In genomic region chr9:98192503-98193335, GRCh38 we compare ENCODE assay signal across 2 cellular contexts.
TF ChIP-seq lines count a peak whose summit lies in the region.

A gene with protein sequence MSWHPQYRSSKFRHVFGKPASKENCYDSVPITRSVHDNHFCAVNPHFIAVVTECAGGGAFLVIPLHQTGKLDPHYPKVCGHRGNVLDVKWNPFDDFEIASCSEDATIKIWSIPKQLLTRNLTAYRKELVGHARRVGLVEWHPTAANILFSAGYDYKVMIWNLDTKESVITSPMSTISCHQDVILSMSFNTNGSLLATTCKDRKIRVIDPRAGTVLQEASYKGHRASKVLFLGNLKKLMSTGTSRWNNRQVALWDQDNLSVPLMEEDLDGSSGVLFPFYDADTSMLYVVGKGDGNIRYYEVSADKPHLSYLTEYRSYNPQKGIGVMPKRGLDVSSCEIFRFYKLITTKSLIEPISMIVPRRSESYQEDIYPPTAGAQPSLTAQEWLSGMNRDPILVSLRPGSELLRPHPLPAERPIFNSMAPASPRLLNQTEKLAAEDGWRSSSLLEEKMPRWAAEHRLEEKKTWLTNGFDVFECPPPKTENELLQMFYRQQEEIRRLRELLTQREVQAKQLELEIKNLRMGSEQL (minus strand): TSS chr9:98192637. CDS start chr9:98157660, 34,977 bp downstream.

TF ChIP-seq in HEK293, 187 proteins besides CTCF, POLR2A, EP300 and RAD21 (continued from another document and continues in another):
- TF ChIP-seq, protein P1, sequence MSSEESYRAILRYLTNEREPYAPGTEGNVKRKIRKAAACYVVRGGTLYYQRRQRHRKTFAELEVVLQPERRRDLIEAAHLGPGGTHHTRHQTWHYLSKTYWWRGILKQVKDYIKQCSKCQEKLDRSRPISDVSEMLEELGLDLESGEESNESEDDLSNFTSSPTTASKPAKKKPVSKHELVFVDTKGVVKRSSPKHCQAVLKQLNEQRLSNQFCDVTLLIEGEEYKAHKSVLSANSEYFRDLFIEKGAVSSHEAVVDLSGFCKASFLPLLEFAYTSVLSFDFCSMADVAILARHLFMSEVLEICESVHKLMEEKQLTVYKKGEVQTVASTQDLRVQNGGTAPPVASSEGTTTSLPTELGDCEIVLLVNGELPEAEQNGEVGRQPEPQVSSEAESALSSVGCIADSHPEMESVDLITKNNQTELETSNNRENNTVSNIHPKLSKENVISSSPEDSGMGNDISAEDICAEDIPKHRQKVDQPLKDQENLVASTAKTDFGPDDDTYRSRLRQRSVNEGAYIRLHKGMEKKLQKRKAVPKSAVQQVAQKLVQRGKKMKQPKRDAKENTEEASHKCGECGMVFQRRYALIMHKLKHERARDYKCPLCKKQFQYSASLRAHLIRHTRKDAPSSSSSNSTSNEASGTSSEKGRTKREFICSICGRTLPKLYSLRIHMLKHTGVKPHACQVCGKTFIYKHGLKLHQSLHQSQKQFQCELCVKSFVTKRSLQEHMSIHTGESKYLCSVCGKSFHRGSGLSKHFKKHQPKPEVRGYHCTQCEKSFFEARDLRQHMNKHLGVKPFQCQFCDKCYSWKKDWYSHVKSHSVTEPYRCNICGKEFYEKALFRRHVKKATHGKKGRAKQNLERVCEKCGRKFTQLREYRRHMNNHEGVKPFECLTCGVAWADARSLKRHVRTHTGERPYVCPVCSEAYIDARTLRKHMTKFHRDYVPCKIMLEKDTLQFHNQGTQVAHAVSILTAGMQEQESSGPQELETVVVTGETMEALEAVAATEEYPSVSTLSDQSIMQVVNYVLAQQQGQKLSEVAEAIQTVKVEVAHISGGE (tag by site-specific recombination; conservative IDR thresholded peaks at IDR 0.05; ENCODE audit: low read depth), result 0 out of 2 replicates have a peak, but pooled peaks have one; percentile 11
- TF ChIP-seq MEIS1 (CRISPR knock-in tag; IDR thresholded peaks at IDR 0.05; ENCODE audit: borderline replicate concordance) (0 out of 2 replicates have a peak, but pooled peaks have one; percentile 28), ZBTB6 (tag by site-specific recombination; IDR thresholded peaks at IDR 0.05) (no peak), ZNF202 (tag by site-specific recombination; IDR thresholded peaks at IDR 0.05; ENCODE audit: borderline replicate concordance) (no peak), ZBTB17 (tag by site-specific recombination; IDR thresholded peaks at IDR 0.05) (peak; percentile 51), YY1 (tag by site-specific recombination; IDR thresholded peaks at IDR 0.05) (no peak), ZNF623 (tag by site-specific recombination; IDR thresholded peaks at IDR 0.05) (no peak), ZEB2 (tag by site-specific recombination; IDR thresholded peaks at IDR 0.05) (peak; percentile 80), MZF1 (tag by site-specific recombination; IDR thresholded peaks at IDR 0.05; ENCODE audit: borderline replicate concordance) (no peak), ZNF843 (tag by site-specific recombination; IDR thresholded peaks at IDR 0.05) (0 out of 2 replicates have a peak, but pooled peaks have one; percentile 27), ZNF530 (tag by site-specific recombination; IDR thresholded peaks at IDR 0.05; ENCODE audit: low read depth) (no peak), SP2 (tag by site-specific recombination; IDR thresholded peaks at IDR 0.05) (peak; percentile 16; the same call in 1 of the 2 replicates), TCF7L2 (IDR thresholded peaks at IDR 0.05; ENCODE audit: borderline replicate concordance, low read depth, low read length) (no peak), ZNF221 (tag by site-specific recombination; IDR thresholded peaks at IDR 0.05; ENCODE audit: borderline replicate concordance) (no peak), ZNF792 (tag by site-specific recombination; IDR thresholded peaks at IDR 0.05) (no peak), OVOL3 (tag by site-specific recombination; IDR thresholded peaks at IDR 0.05) (no peak), ZBTB8A (tag by site-specific recombination; IDR thresholded peaks at IDR 0.05) (peak; percentile 65), ZNF23 (tag by site-specific recombination; IDR thresholded peaks at IDR 0.05; ENCODE audit: borderline replicate concordance) (no peak), ZNF747 (tag by site-specific recombination; IDR thresholded peaks at IDR 0.05) (no peak), ZNF366 (tag by site-specific recombination; conservative IDR thresholded peaks at IDR 0.05) (peak; percentile 24; the same call in 1 of the 2 replicates)
- TF ChIP-seq, protein P2, sequence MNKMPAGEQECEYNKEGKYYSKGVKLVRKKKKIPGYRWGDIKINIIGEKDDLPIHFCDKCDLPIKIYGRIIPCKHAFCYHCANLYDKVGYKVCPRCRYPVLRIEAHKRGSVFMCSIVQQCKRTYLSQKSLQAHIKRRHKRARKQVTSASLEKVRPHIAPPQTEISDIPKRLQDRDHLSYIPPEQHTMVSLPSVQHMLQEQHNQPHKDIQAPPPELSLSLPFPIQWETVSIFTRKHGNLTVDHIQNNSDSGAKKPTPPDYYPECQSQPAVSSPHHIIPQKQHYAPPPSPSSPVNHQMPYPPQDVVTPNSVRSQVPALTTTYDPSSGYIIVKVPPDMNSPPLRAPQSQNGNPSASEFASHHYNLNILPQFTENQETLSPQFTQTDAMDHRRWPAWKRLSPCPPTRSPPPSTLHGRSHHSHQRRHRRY (tag by site-specific recombination; IDR thresholded peaks at IDR 0.05), result no peak
- TF ChIP-seq, protein P3, sequence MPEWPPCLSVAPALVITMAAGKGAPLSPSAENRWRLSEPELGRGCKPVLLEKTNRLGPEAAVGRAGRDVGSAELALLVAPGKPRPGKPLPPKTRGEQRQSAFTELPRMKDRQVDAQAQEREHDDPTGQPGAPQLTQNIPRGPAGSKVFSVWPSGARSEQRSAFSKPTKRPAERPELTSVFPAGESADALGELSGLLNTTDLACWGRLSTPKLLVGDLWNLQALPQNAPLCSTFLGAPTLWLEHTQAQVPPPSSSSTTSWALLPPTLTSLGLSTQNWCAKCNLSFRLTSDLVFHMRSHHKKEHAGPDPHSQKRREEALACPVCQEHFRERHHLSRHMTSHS (tag by site-specific recombination; IDR thresholded peaks at IDR 0.05), result no peak

TF ChIP-seq in GM12878, 131 proteins besides CTCF, POLR2A, EP300 and RAD21:
- TF ChIP-seq, protein P4, sequence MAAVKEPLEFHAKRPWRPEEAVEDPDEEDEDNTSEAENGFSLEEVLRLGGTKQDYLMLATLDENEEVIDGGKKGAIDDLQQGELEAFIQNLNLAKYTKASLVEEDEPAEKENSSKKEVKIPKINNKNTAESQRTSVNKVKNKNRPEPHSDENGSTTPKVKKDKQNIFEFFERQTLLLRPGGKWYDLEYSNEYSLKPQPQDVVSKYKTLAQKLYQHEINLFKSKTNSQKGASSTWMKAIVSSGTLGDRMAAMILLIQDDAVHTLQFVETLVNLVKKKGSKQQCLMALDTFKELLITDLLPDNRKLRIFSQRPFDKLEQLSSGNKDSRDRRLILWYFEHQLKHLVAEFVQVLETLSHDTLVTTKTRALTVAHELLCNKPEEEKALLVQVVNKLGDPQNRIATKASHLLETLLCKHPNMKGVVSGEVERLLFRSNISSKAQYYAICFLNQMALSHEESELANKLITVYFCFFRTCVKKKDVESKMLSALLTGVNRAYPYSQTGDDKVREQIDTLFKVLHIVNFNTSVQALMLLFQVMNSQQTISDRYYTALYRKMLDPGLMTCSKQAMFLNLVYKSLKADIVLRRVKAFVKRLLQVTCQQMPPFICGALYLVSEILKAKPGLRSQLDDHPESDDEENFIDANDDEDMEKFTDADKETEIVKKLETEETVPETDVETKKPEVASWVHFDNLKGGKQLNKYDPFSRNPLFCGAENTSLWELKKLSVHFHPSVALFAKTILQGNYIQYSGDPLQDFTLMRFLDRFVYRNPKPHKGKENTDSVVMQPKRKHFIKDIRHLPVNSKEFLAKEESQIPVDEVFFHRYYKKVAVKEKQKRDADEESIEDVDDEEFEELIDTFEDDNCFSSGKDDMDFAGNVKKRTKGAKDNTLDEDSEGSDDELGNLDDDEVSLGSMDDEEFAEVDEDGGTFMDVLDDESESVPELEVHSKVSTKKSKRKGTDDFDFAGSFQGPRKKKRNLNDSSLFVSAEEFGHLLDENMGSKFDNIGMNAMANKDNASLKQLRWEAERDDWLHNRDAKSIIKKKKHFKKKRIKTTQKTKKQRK (IDR thresholded peaks at IDR 0.05; ENCODE audit: low read depth, low read length), result no peak
- TF ChIP-seq EGR1 (IDR thresholded peaks at IDR 0.05; ENCODE audit: borderline replicate concordance in 1 of 2, low read depth in 2 of 2, low read length in 2 of 2), result peak in 1 of 2 experiments; percentile 72; a peak in 1 of 3 replicates
- peak; percentile 82 for TF ChIP-seq GATAD2B (conservative IDR thresholded peaks at IDR 0.05; ENCODE audit: low read depth)
- no peak for TF ChIP-seq SREBF2 (IDR thresholded peaks at IDR 0.05; ENCODE audit: low read length)
- TF ChIP-seq BACH1 (IDR thresholded peaks at IDR 0.05; ENCODE audit: borderline replicate concordance), result 0 out of 2 replicates have a peak, but pooled peaks have one; percentile 29
- TF ChIP-seq, protein P5, sequence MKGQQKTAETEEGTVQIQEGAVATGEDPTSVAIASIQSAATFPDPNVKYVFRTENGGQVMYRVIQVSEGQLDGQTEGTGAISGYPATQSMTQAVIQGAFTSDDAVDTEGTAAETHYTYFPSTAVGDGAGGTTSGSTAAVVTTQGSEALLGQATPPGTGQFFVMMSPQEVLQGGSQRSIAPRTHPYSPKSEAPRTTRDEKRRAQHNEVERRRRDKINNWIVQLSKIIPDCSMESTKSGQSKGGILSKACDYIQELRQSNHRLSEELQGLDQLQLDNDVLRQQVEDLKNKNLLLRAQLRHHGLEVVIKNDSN (IDR thresholded peaks at IDR 0.05; ENCODE audit: borderline replicate concordance, extremely low read length, insufficient read depth, low read depth, low read length), result peak; percentile 26
- TF ChIP-seq IKZF2 (IDR thresholded peaks at IDR 0.05), result 0 out of 4 replicates have a peak, but pooled peaks of 1 of the 2 experiments have one; percentile 21
- 0 out of 2 replicates have a peak, but pooled peaks have one; percentile 9 for TF ChIP-seq SIN3A (IDR thresholded peaks at IDR 0.05; ENCODE audit: low read depth, low read length)
- TF ChIP-seq EED (IDR thresholded peaks at IDR 0.05; ENCODE audit: low read depth), result 0 out of 2 replicates have a peak, but pooled peaks have one; percentile 59
- peak; percentile 70 for TF ChIP-seq IKZF1 (conservative IDR thresholded peaks at IDR 0.05)
- no peak for TF ChIP-seq TCF12 (IDR thresholded peaks at IDR 0.05; ENCODE audit: low read depth, low read length)
- 0 out of 2 replicates have a peak, but pooled peaks have one; percentile 3 for TF ChIP-seq RUNX3 (IDR thresholded peaks at IDR 0.05; ENCODE audit: low read length)
- TF ChIP-seq YY1 (IDR thresholded peaks at IDR 0.05; ENCODE audit: low read depth, low read length), result 0 out of 2 replicates have a peak, but pooled peaks have one; percentile 20
- peak; percentile 76 for TF ChIP-seq NR2F1 (conservative IDR thresholded peaks at IDR 0.05)
- TF ChIP-seq LARP7 (IDR thresholded peaks at IDR 0.05), result peak; percentile 71
- peak; percentile 46; the same call in 1 of the 2 replicates for TF ChIP-seq ZNF687 (IDR thresholded peaks at IDR 0.05)
- TF ChIP-seq YBX1 (IDR thresholded peaks at IDR 0.05), result no peak
- 0 out of 2 replicates have a peak, but pooled peaks have one; percentile 19 for TF ChIP-seq CREB1 (IDR thresholded peaks at IDR 0.05; ENCODE audit: low read depth)
- TF ChIP-seq, protein P6, sequence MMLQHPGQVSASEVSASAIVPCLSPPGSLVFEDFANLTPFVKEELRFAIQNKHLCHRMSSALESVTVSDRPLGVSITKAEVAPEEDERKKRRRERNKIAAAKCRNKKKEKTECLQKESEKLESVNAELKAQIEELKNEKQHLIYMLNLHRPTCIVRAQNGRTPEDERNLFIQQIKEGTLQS (IDR thresholded peaks at IDR 0.05; ENCODE audit: borderline replicate concordance, extremely low read depth, low read depth, low read length), result no peak
- peak; percentile 71 to 94 for TF ChIP-seq BHLHE40 (IDR thresholded peaks at IDR 0.05; ENCODE audit: borderline replicate concordance in 1 of 2, low read depth in 2 of 2, low read length in 1 of 2)
